In genomic region chr13:43831088-43831487, GRCh38 we compare ENCODE assay signal across 17 cellular contexts. TPM values are rescaled to one million over a fixed set of nuclear protein-coding genes. Genes with fewer than 3 reads are reported as not detected.
DNase-seq lines count a peak whose midpoint lies in the region; ATAC-seq, FAIRE-seq and TF ChIP-seq lines count a peak whose summit lies in the region.
"Had no signal": no experiment of that assay in that cellular context is flagged by ENCODE, and none has a peak within 500 bp of the region (broad histone marks: within the 10 kb centered on the region; RNA-seq: fewer than 3 reads in every experiment).

No MANE protein-coding gene starts in this region.

- H4K20me1 ChIP-seq in HepG2 (ENCODE audit: insufficient read depth, low read length), result no peaks in the 10 kb centered on the region

- no peak overlapping the region for H2AFZ ChIP-seq in HepG2 (ENCODE audit: low read length)

- CTCF ChIA-PET in HepG2 (lab: Yijun Ruan, JAX; ENCODE audit: low intra/inter-chr PET ratio, low total read pairs), result no interaction called here

- no peak for FAIRE-seq in HepG2 (lab: Jason Lieb, UNC)
- FAIRE-seq: islet of Langerhans had no signal

- TF ChIP-seq CTCF in HepG2 (CRISPR knock-in tag; IDR thresholded peaks at IDR 0.05) (no peak), right lobe of liver (IDR thresholded peaks at IDR 0.05) (no peak), brain microvascular endothelial cell (IDR thresholded peaks at IDR 0.05; ENCODE audit: low read depth, low read length, missing control alignments) (no peak), foreskin fibroblast (IDR thresholded peaks at IDR 0.05; ENCODE audit: low read depth, low read length) (no peak), ovary (IDR thresholded peaks at IDR 0.05) (no peak), GM13976 (IDR thresholded peaks at IDR 0.05; ENCODE audit: borderline replicate concordance, control extremely low read depth, extremely low read depth, insufficient read depth, missing control alignments) (no peak)

- H3K4me1 ChIP-seq in HepG2 (ENCODE audit: insufficient read depth, low read length) (no peaks in the 10 kb centered on the region), right lobe of liver (no peaks in the 10 kb centered on the region), ovary (ENCODE audit: insufficient read depth) (no peaks in the 10 kb centered on the region)
- H3K4me1 ChIP-seq: body of pancreas had no signal

- BruUV-seq in HepG2 (replicated peaks; lab: Mats Ljungman, UMichigan), result no TSS peak

- H3K9ac ChIP-seq in HepG2 (ENCODE audit: insufficient read depth, low read depth, low read length), result no peak overlapping the region

- in situ Hi-C loops in HepG2 (cut with HindIII; ENCODE audit: extremely low pct_ligation_motif_present, low pct_unique_long_range_greater_than_20kb), result no loop called here
- in situ Hi-C loops in brain microvascular endothelial cell (cut with HindIII; ENCODE audit: low pct_ligation_motif_present, low sequenced_read_pairs), result no loop called here
- in situ Hi-C loops in GM13976 (cut with MboI; ENCODE audit: low sequenced_read_pairs, unreplicated experiment), result no loop called here

- H3K27ac ChIP-seq in HepG2 (ENCODE audit: extremely low read length, insufficient read depth, low read length) (no peak overlapping the region), right lobe of liver (no peak overlapping the region), brain microvascular endothelial cell (peak overlapping the region; percentile 41), ovary (no peak overlapping the region)
- H3K27ac ChIP-seq: body of pancreas had no signal

- TF ChIP-seq POLR2A in HepG2 (IDR thresholded peaks at IDR 0.05; ENCODE audit: insufficient read depth in 1 of 2, low read depth in 2 of 2, low read length in 2 of 2) (no peak), right lobe of liver (IDR thresholded peaks at IDR 0.05) (no peak), ovary (IDR thresholded peaks at IDR 0.05) (no peak)

- no peaks in the 10 kb centered on the region for H3K79me2 ChIP-seq in HepG2 (ENCODE audit: insufficient read depth, low read length)

- H3K36me3 ChIP-seq in HepG2 (replicated peaks in 1 of 2; ENCODE audit: control insufficient read depth in 1 of 2, insufficient read depth in 2 of 2, low read length in 2 of 2) (no peaks in the 10 kb centered on the region), right lobe of liver (no peaks in the 10 kb centered on the region), brain microvascular endothelial cell (replicated peaks) (no peaks in the 10 kb centered on the region), ovary (no peaks in the 10 kb centered on the region)

- H3K4me2 ChIP-seq in HepG2 (ENCODE audit: low read depth, low read length), result no peak overlapping the region

- 28% methylated on average over 2 of the region's 2 CpGs for WGBS in HepG2 (ENCODE audit: low lambda C conversion rate)
- WGBS in right lobe of liver (ENCODE audit: insufficient coverage, low coverage, low lambda C conversion rate, missing lambda C conversion rate), result 74% methylated on average over 2 of the region's 2 CpGs
- 54 to 64% (median 61%) methylated on average over 2 of the region's 2 CpGs for WGBS in ovary, 3 donors

- TF ChIP-seq EP300 in HepG2 (IDR thresholded peaks at IDR 0.05; ENCODE audit: low read depth in 2 of 2, low read length in 2 of 2), result no peak
- TF ChIP-seq EP300 in HepG2 (CRISPR knock-in tag; IDR thresholded peaks at IDR 0.05; ENCODE audit: borderline replicate concordance), result no peak
- no peak for TF ChIP-seq EP300 in ovary (IDR thresholded peaks at IDR 0.05)

- H3K9me3 ChIP-seq in HepG2 (ENCODE audit: low read length) (no peaks in the 10 kb centered on the region), right lobe of liver (no peaks in the 10 kb centered on the region), ovary (no peaks in the 10 kb centered on the region)
- H3K9me3 ChIP-seq: body of pancreas had no signal

- no peak overlapping the region for H3K4me3 ChIP-seq in HepG2 (replicated peaks in 1 of 3; ENCODE audit: insufficient read depth in 1 of 3, low read depth in 2 of 3, low read length in 3 of 3)
- no peak overlapping the region for H3K4me3 ChIP-seq in right lobe of liver
- no peak overlapping the region for H3K4me3 ChIP-seq in brain microvascular endothelial cell (ENCODE audit: low read depth, low read length)
- no peak overlapping the region for H3K4me3 ChIP-seq in foreskin fibroblast (ENCODE audit: low read depth in 1 of 2, low read length in 2 of 2)
- H3K4me3 ChIP-seq in ovary, result no peak overlapping the region
- H3K4me3 ChIP-seq: body of pancreas had no signal

- intact Hi-C loops in HepG2 (cut with micrococcal nuclease; ENCODE audit: unreplicated experiment), result no loop called here
- intact Hi-C loops in right lobe of liver (cut with DNase I), result no loop called here
- intact Hi-C loops in ovary (cut with DNase I), result no loop called here

- DNase-seq in HepG2 (ENCODE audit: low spot score), result no peak
- no peak for DNase-seq in right lobe of liver
- peak; percentile 49 for DNase-seq in brain microvascular endothelial cell
- DNase-seq in foreskin fibroblast, result peak; percentile 20 to 68
- no peak for DNase-seq in activated CD4-positive, alpha-beta T cell treated with anti-CD3 and anti-CD28 coated beads for 48 hours
- no peak for DNase-seq in ovary
- no peak for DNase-seq in midbrain (lab: John Stamatoyannopoulos, UW)
- DNase-seq in GM13976 (ENCODE audit: low spot score), result no peak
- DNase-seq: activated CD4-positive, alpha-beta T cell treated with anti-CD3 and anti-CD28 coated beads, Interleukin-2, amount 50 U/mL, for 4 hours; activated naive CD4-positive, alpha-beta T cell treated with anti-CD3 and anti-CD28 coated beads, Interleukin-2, amount 10 ng/mL, durations not matched to agents 7 days and 5 days; body of pancreas; DMS153; nephron progenitor cell; NK-92 treated with Interleukin-12 subunit alpha and Interleukin-12 subunit beta, amount 100 ng/mL, for 24 hours; stimulated activated CD4-positive, alpha-beta T cell treated with anti-CD3 and anti-CD28 coated beads, Interleukin-12 subunit alpha, Interleukin-12 subunit beta, amount 100 ng/mL, for 4 hours; T-helper 1 cell had no signal

- H3K27me3 ChIP-seq in HepG2 (ENCODE audit: control insufficient read depth in 1 of 2, insufficient read depth in 2 of 2, low read length in 2 of 2) (no peaks in the 10 kb centered on the region), right lobe of liver (no peaks in the 10 kb centered on the region), brain microvascular endothelial cell (replicated peaks) (no peaks in the 10 kb centered on the region), ovary (no peaks in the 10 kb centered on the region)
- H3K27me3 ChIP-seq: body of pancreas had no signal

- no peak for ATAC-seq in HepG2
- no peak for ATAC-seq in right lobe of liver

- no peak for TF ChIP-seq RAD21 in HepG2 (CRISPR knock-in tag; IDR thresholded peaks at IDR 0.05)

- POLR2A ChIA-PET in HepG2 (lab: Yijun Ruan, JAX), result no interaction called here

RNA-seq across cellular contexts. Expression of gene ENOX1, which starts 44.3 kb away (rescaled TPM):
- total RNA-seq in HepG2 (2016; rRNA removed; fragmentation: Illumina TruSeq; extraction: Trizol) (not detected in 2 replicates), right lobe of liver (under 1 TPM in 2 of 6 experiments, not detected in 4; 0.07 to 0.16 TPM), ovary (10 to 100 TPM in 3 of 7 donors, 1 to 10 TPM in 4; 3.6 to 17.5 (median 7.8) TPM)
- total RNA-seq in HepG2 (2016; cell fraction: cytosol; rRNA removed; fragmentation: Illumina TruSeq; extraction: Trizol; ENCODE audit: low read depth), result not detected in 2 replicates
- total RNA-seq in HepG2 (2016; cell fraction: insoluble cytoplasmic fraction; rRNA removed; fragmentation: Illumina TruSeq; extraction: Trizol), result not detected in 2 replicates
- total RNA-seq in HepG2 (2016; cell fraction: membrane; rRNA removed; fragmentation: Illumina TruSeq; extraction: Trizol), result not detected in 2 replicates
- not detected in 2 replicates for total RNA-seq in HepG2 (2016; cell fraction: nucleus; rRNA removed; fragmentation: Illumina TruSeq; extraction: Trizol)
- polyA plus RNA-seq in HepG2 (2011; rRNA removed) (0.05 TPM in 1 of 2 replicates, not detected in the other), ovary (1 to 10 TPM; 4.6 to 8.2 TPM)
- 0.01 and 0.03 TPM in 2 replicates for polyA plus RNA-seq in HepG2 (2011; cell fraction: cytosol; rRNA removed)
- polyA plus RNA-seq in HepG2 (2011; cell fraction: nucleus; rRNA removed), result not detected in 2 replicates
- polyA plus RNA-seq in HepG2 (2012), result not detected in 2 replicates
- not detected in 2 replicates for polyA plus RNA-seq in HepG2 (2016; cell fraction: cytosol; fragmentation: Illumina TruSeq; extraction: Trizol; ENCODE audit: low read depth)
- polyA plus RNA-seq in HepG2 (2016; cell fraction: insoluble cytoplasmic fraction; fragmentation: Illumina TruSeq; extraction: Trizol; ENCODE audit: low read depth), result not detected in 2 replicates
- not detected in 2 replicates for polyA plus RNA-seq in HepG2 (2016; cell fraction: membrane; fragmentation: Illumina TruSeq; extraction: Trizol; ENCODE audit: low read depth)
- polyA plus RNA-seq in HepG2 (2016; cell fraction: nucleus; fragmentation: Illumina TruSeq; extraction: Trizol; ENCODE audit: insufficient read depth, low read depth), result not detected in 2 replicates
- polyA minus RNA-seq in HepG2 (2011; rRNA and poly(A)+ RNA removed; ENCODE audit: low replicate concordance), result 0.08 and 4.3 TPM in 2 replicates
- not detected in 2 replicates for polyA minus RNA-seq in HepG2 (2011; cell fraction: cytosol; rRNA and poly(A)+ RNA removed)
- 0.39 TPM in 1 of 2 replicates, not detected in the other for polyA minus RNA-seq in HepG2 (2011; cell fraction: nucleus; rRNA and poly(A)+ RNA removed)

RNA-seq across cellular contexts. Expression of gene CCDC122, which starts 48.5 kb away (rescaled TPM):
- total RNA-seq in HepG2 (2016; rRNA removed; fragmentation: Illumina TruSeq; extraction: Trizol) (3.5 and 5.1 TPM in 2 replicates), right lobe of liver (1 to 10 TPM; 1.7 to 4.9 (median 3.1) TPM), ovary (10 to 100 TPM in 3 of 7 donors, 1 to 10 TPM in 4; 4.2 to 15.2 (median 6.6) TPM)
- 2.3 and 2.7 TPM in 2 replicates for total RNA-seq in HepG2 (2016; cell fraction: cytosol; rRNA removed; fragmentation: Illumina TruSeq; extraction: Trizol; ENCODE audit: low read depth)
- 3.3 and 4.6 TPM in 2 replicates for total RNA-seq in HepG2 (2016; cell fraction: insoluble cytoplasmic fraction; rRNA removed; fragmentation: Illumina TruSeq; extraction: Trizol)
- total RNA-seq in HepG2 (2016; cell fraction: membrane; rRNA removed; fragmentation: Illumina TruSeq; extraction: Trizol), result 2.4 and 4.3 TPM in 2 replicates
- 4.2 and 8.5 TPM in 2 replicates for total RNA-seq in HepG2 (2016; cell fraction: nucleus; rRNA removed; fragmentation: Illumina TruSeq; extraction: Trizol)
- polyA plus RNA-seq in HepG2 (2011; rRNA removed) (0.32 and 0.37 TPM in 2 replicates), ovary (1 to 10 TPM; 5.2 to 7.2 TPM)
- 0.09 and 0.33 TPM in 2 replicates for polyA plus RNA-seq in HepG2 (2011; cell fraction: cytosol; rRNA removed)
- polyA plus RNA-seq in HepG2 (2011; cell fraction: nucleus; rRNA removed), result 0.51 and 4.2 TPM in 2 replicates
- 2.1 and 3.6 TPM in 2 replicates for polyA plus RNA-seq in HepG2 (2012)
- 1.3 TPM in 2 replicates for polyA plus RNA-seq in HepG2 (2016; cell fraction: cytosol; fragmentation: Illumina TruSeq; extraction: Trizol; ENCODE audit: low read depth)
- 4.7 and 5.6 TPM in 2 replicates for polyA plus RNA-seq in HepG2 (2016; cell fraction: insoluble cytoplasmic fraction; fragmentation: Illumina TruSeq; extraction: Trizol; ENCODE audit: low read depth)
- 2.0 and 4.1 TPM in 2 replicates for polyA plus RNA-seq in HepG2 (2016; cell fraction: membrane; fragmentation: Illumina TruSeq; extraction: Trizol; ENCODE audit: low read depth)
- polyA plus RNA-seq in HepG2 (2016; cell fraction: nucleus; fragmentation: Illumina TruSeq; extraction: Trizol; ENCODE audit: insufficient read depth, low read depth), result 5.6 and 6.8 TPM in 2 replicates
- polyA minus RNA-seq in HepG2 (2011; rRNA and poly(A)+ RNA removed; ENCODE audit: low replicate concordance), result 0.36 and 2.0 TPM in 2 replicates
- 0.59 and 2.5 TPM in 2 replicates for polyA minus RNA-seq in HepG2 (2011; cell fraction: cytosol; rRNA and poly(A)+ RNA removed)
- polyA minus RNA-seq in HepG2 (2011; cell fraction: nucleus; rRNA and poly(A)+ RNA removed), result 3.2 and 6.8 TPM in 2 replicates

RNA-seq across cellular contexts. Expression of gene LACC1, which starts 48.6 kb away (rescaled TPM):
- total RNA-seq in HepG2 (2016; rRNA removed; fragmentation: Illumina TruSeq; extraction: Trizol) (1.7 and 3.2 TPM in 2 replicates), right lobe of liver (1 to 10 TPM; 2.7 to 8.4 (median 4.5) TPM), ovary (1 to 10 TPM; 2.0 to 6.8 (median 5.3) TPM)
- total RNA-seq in HepG2 (2016; cell fraction: cytosol; rRNA removed; fragmentation: Illumina TruSeq; extraction: Trizol; ENCODE audit: low read depth), result 0.10 and 0.26 TPM in 2 replicates
- 2.1 and 2.9 TPM in 2 replicates for total RNA-seq in HepG2 (2016; cell fraction: insoluble cytoplasmic fraction; rRNA removed; fragmentation: Illumina TruSeq; extraction: Trizol)
- 0.79 and 0.99 TPM in 2 replicates for total RNA-seq in HepG2 (2016; cell fraction: membrane; rRNA removed; fragmentation: Illumina TruSeq; extraction: Trizol)
- 2.9 and 3.3 TPM in 2 replicates for total RNA-seq in HepG2 (2016; cell fraction: nucleus; rRNA removed; fragmentation: Illumina TruSeq; extraction: Trizol)
- polyA plus RNA-seq in HepG2 (2011; rRNA removed) (0.92 and 1.1 TPM in 2 replicates), ovary (1 to 10 TPM; 3.4 to 7.3 TPM)
- 0.21 and 0.55 TPM in 2 replicates for polyA plus RNA-seq in HepG2 (2011; cell fraction: cytosol; rRNA removed)
- 0.56 and 1.1 TPM in 2 replicates for polyA plus RNA-seq in HepG2 (2011; cell fraction: nucleus; rRNA removed)
- polyA plus RNA-seq in HepG2 (2012), result 0.75 and 1.0 TPM in 2 replicates
- polyA plus RNA-seq in HepG2 (2016; cell fraction: cytosol; fragmentation: Illumina TruSeq; extraction: Trizol; ENCODE audit: low read depth), result 0.05 and 0.12 TPM in 2 replicates
- polyA plus RNA-seq in HepG2 (2016; cell fraction: insoluble cytoplasmic fraction; fragmentation: Illumina TruSeq; extraction: Trizol; ENCODE audit: low read depth), result 2.6 and 2.8 TPM in 2 replicates
- 0.14 and 0.38 TPM in 2 replicates for polyA plus RNA-seq in HepG2 (2016; cell fraction: membrane; fragmentation: Illumina TruSeq; extraction: Trizol; ENCODE audit: low read depth)
- 3.3 TPM in 2 replicates for polyA plus RNA-seq in HepG2 (2016; cell fraction: nucleus; fragmentation: Illumina TruSeq; extraction: Trizol; ENCODE audit: insufficient read depth, low read depth)
- 0.23 and 0.24 TPM in 2 replicates for polyA minus RNA-seq in HepG2 (2011; rRNA and poly(A)+ RNA removed; ENCODE audit: low replicate concordance)
- polyA minus RNA-seq in HepG2 (2011; cell fraction: cytosol; rRNA and poly(A)+ RNA removed), result 0.35 and 0.59 TPM in 2 replicates
- 2.2 and 2.4 TPM in 2 replicates for polyA minus RNA-seq in HepG2 (2011; cell fraction: nucleus; rRNA and poly(A)+ RNA removed)

Comparison
In these comparisons a context has a peak if more than half of its experiments do, and no peak if none do; other contexts are left out.
1. DNase-seq: peak in brain microvascular endothelial cell (single experiment) and foreskin fibroblast (2 of 2); none in HepG2 (single experiment), right lobe of liver (0 of 3), activated CD4-positive, alpha-beta T cell treated with anti-CD3 and anti-CD28 coated beads for 48 hours (single experiment), ovary (0 of 5), midbrain (single experiment) and GM13976 (single experiment).